17 cellular contexts compared by ENCODE assay signal in genomic region chrX:77977518-77977917, GRCh38. TPM values are rescaled to one million over a fixed set of nuclear protein-coding genes. Genes with fewer than 3 reads are reported as not detected.
DNase-seq lines count a peak whose midpoint lies in the region; ATAC-seq, FAIRE-seq and TF ChIP-seq lines count a peak whose summit lies in the region.
"Had no signal": no experiment of that assay in that cellular context is flagged by ENCODE, and none has a peak within 500 bp of the region (broad histone marks: within the 10 kb centered on the region; RNA-seq: fewer than 3 reads in every experiment).

No MANE protein-coding gene starts in this region.

- H3K27me3 ChIP-seq in BE2C (no peaks in the 10 kb centered on the region), breast epithelium (peaks cover 0 to 3% of the 10 kb centered on the region in 2 donors)

- peak; percentile 25; the same call in 1 of the 3 replicates for ATAC-seq in SK-N-SH treated with all-trans-retinoic acid at 6 μM for 48 hours
- ATAC-seq: HepG2 had no signal

- H3K27ac ChIP-seq in breast epithelium, result no peak overlapping the region
- H3K27ac ChIP-seq: BLaER1 had no signal

- TF ChIP-seq POLR2A in breast epithelium (IDR thresholded peaks at IDR 0.05), result no peak

- peak; percentile 38 for FAIRE-seq in GM18507 (lab: Jason Lieb, UNC)
- FAIRE-seq: A204.1, H1, HepG2 had no signal

- H3K9me3 ChIP-seq in BE2C (no peaks in the 10 kb centered on the region), breast epithelium (no peaks in the 10 kb centered on the region)
- H3K9me3 ChIP-seq: BLaER1 had no signal

- H3K4me3 ChIP-seq in BE2C (ENCODE audit: low read depth, low read length) (no peak overlapping the region), breast epithelium (no peak overlapping the region)
- H3K4me3 ChIP-seq: BLaER1 had no signal

- H3K36me3 ChIP-seq in BE2C (no peaks in the 10 kb centered on the region), breast epithelium (no peaks in the 10 kb centered on the region)
- H3K36me3 ChIP-seq: BLaER1 had no signal

- H3K4me1 ChIP-seq in BE2C, result peaks cover 5% of the 10 kb centered on the region
- no peaks in the 10 kb centered on the region for H3K4me1 ChIP-seq in breast epithelium
- H3K4me1 ChIP-seq: BLaER1 had no signal

- intact Hi-C loops in breast epithelium (cut with DNase I; ENCODE audit: low total_unique reads), result no loop called here

- DNase-seq in BE2C, result peak; percentile 11
- DNase-seq in GM18507 (ENCODE audit: extremely low spot score, insufficient read length, low read depth), result no peak
- no peak for DNase-seq in KG1 (lab: John Stamatoyannopoulos, UW)
- no peak for DNase-seq in ecto neural progenitor cell (ENCODE audit: low spot score)
- no peak for DNase-seq in breast epithelium (ENCODE audit: low spot score in 2 of 2)
- DNase-seq: AML-193; CD4-positive, alpha-beta memory T cell; GDM1; H9; KBM-7 had no signal

- TF ChIP-seq CTCF in BE2C (IDR thresholded peaks at IDR 0.05; ENCODE audit: low read depth, low read length) (no peak), breast epithelium (IDR thresholded peaks at IDR 0.05) (no peak)

TF ChIP-seq in SK-N-SH treated with all-trans-retinoic acid at 6 μM for 48 hours, 23 proteins besides CTCF, POLR2A, EP300 and RAD21:
- TF ChIP-seq TCF4 (CRISPR knock-in tag; IDR thresholded peaks at IDR 0.05; ENCODE audit: borderline replicate concordance) (peak; percentile 63; the same call in 1 of the 2 replicates), TSHZ2 (CRISPR knock-in tag; IDR thresholded peaks at IDR 0.05) (peak; percentile 75; the same call in 1 of the 2 replicates), PATZ1 (CRISPR knock-in tag; IDR thresholded peaks at IDR 0.05; ENCODE audit: borderline replicate concordance) (no peak), SNAI2 (CRISPR knock-in tag; IDR thresholded peaks at IDR 0.05) (0 out of 2 replicates have a peak, but pooled peaks have one; percentile 30), POU6F1 (CRISPR knock-in tag; IDR thresholded peaks at IDR 0.05; ENCODE audit: borderline replicate concordance, low read depth) (no peak), ISL1 (CRISPR knock-in tag; IDR thresholded peaks at IDR 0.05) (peak; percentile 95), ZNF70 (CRISPR knock-in tag; IDR thresholded peaks at IDR 0.05) (no peak)

RNA-seq across cellular contexts. Expression of gene PGAM4, which starts 8.1 kb away (rescaled TPM):
- polyA plus RNA-seq in BE2C (2012; ENCODE audit: insufficient read depth, insufficient read length, low read depth), result 0.82 TPM
- not detected for total RNA-seq in breast epithelium
- total RNA-seq: CD4-positive, alpha-beta memory T cell had no signal
- polyA plus RNA-seq: CD14-positive monocyte, IgD-negative memory B cell had no signal
